In the genomic region with DNA sequence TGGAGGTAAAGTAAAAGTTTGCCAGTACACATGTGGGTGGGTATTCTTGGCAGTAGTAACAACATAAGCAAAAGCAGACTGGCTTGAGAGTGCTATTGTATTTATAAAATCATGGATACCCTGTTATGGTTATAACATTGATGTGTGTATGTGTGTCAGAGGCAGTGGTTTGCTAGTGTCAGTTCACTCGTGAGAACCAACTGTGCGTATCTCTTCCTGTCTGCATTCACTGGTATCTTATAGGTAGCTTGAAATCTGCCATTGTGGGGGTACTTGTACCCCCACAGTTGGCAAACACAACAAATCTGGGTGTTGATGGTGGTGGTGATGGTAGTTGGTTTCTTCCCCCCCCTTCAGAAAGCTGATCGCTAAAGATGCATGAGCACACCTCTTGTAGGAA, we compare ENCODE assay signal across 18 cellular contexts.
DNase-seq lines count a peak whose midpoint lies in the region; ATAC-seq and TF ChIP-seq lines count a peak whose summit lies in the region.
"Had no signal": no experiment of that assay in that cellular context is flagged by ENCODE, and none has a peak within 500 bp of the region (broad histone marks: within the 10 kb centered on the region; RNA-seq: fewer than 3 reads in every experiment).

No MANE protein-coding gene starts in this region.

- peak overlapping the region; percentile 73 for H3K4me3 Mint-ChIP-seq in activated naive CD4-positive, alpha-beta T cell treated with anti-CD3 and anti-CD28 coated beads, Interleukin-2, amount 50 U/mL, for 24 hours
- H3K4me3 Mint-ChIP-seq in T-cell: peak overlapping the region; percentile 14 to 70 (median 49)
- peak overlapping the region; percentile 51 for H3K4me3 Mint-ChIP-seq in activated T-cell treated with anti-CD3 and anti-CD28 coated beads, Interleukin-2, amount 50 U/mL, for 4 hours
- peak overlapping the region; percentile 65 to 90 (median 74) for H3K4me3 Mint-ChIP-seq in naive thymus-derived CD8-positive, alpha-beta T cell

- no peaks in the 10 kb centered on the region for H3K9me3 ChIP-seq in uterus
- H3K9me3 ChIP-seq: SJCRH30 had no signal

- no peaks in the 10 kb centered on the region for H3K9me3 Mint-ChIP-seq in activated naive CD4-positive, alpha-beta T cell treated with anti-CD3 and anti-CD28 coated beads, Interleukin-2, amount 50 U/mL, for 24 hours
- H3K9me3 Mint-ChIP-seq in T-cell: no peaks in the 10 kb centered on the region
- H3K9me3 Mint-ChIP-seq in activated T-cell treated with anti-CD3 and anti-CD28 coated beads, Interleukin-2, amount 50 U/mL, for 4 hours: no peaks in the 10 kb centered on the region
- H3K9me3 Mint-ChIP-seq in naive thymus-derived CD8-positive, alpha-beta T cell: no peaks in the 10 kb centered on the region

- H3K4me1 ChIP-seq in uterus: no peaks in the 10 kb centered on the region
- H3K4me1 ChIP-seq: SJCRH30 had no signal

- no peaks in the 10 kb centered on the region for H3K27me3 ChIP-seq in uterus
- H3K27me3 ChIP-seq: SJCRH30 had no signal

- ATAC-seq in T-cell (replicated peaks in 1 of 4): peak in 2 of 4 experiments; percentile 34 to 76
- peak in 1 of 2 donors; percentile 32 for ATAC-seq in activated T-cell treated with anti-CD3 and anti-CD28 coated beads, Interleukin-2, amount 50 U/mL, for 4 hours
- peak; percentile 53 to 83 for ATAC-seq in naive thymus-derived CD8-positive, alpha-beta T cell
- ATAC-seq in GM21723 (IDR thresholded peaks at IDR 0.05; ENCODE audit: unreplicated experiment): no peak
- ATAC-seq: Panc1 had no signal

- H3K36me3 Mint-ChIP-seq in activated naive CD4-positive, alpha-beta T cell treated with anti-CD3 and anti-CD28 coated beads, Interleukin-2, amount 50 U/mL, for 24 hours: no peaks in the 10 kb centered on the region
- H3K36me3 Mint-ChIP-seq in T-cell: no peaks in the 10 kb centered on the region
- H3K36me3 Mint-ChIP-seq in activated T-cell treated with anti-CD3 and anti-CD28 coated beads, Interleukin-2, amount 50 U/mL, for 4 hours (ENCODE audit: insufficient read depth): no peaks in the 10 kb centered on the region
- no peaks in the 10 kb centered on the region for H3K36me3 Mint-ChIP-seq in naive thymus-derived CD8-positive, alpha-beta T cell

- H3K36me3 ChIP-seq in uterus: no peaks in the 10 kb centered on the region
- H3K36me3 ChIP-seq: SJCRH30 had no signal

- TF ChIP-seq CTCF in uterus (IDR thresholded peaks at IDR 0.05): no peak

- CTCF ChIA-PET in T-cell (lab: Charles Lee): interaction anchor here in 1 of 2 donors (0.7 kb wide), 1 partner anchor 1036 kb away, joined by 3 read pairs; no protein-coding TSS in a partner anchor

- no peak overlapping the region for H3K4me3 ChIP-seq in uterus
- H3K4me3 ChIP-seq: SJCRH30 had no signal

- peak overlapping the region; percentile 37 for H3K27ac Mint-ChIP-seq in activated naive CD4-positive, alpha-beta T cell treated with anti-CD3 and anti-CD28 coated beads, Interleukin-2, amount 50 U/mL, for 24 hours
- H3K27ac Mint-ChIP-seq in T-cell: peak overlapping the region; percentile 5 to 82
- H3K27ac Mint-ChIP-seq in naive thymus-derived CD8-positive, alpha-beta T cell: peak overlapping the region; percentile 31 to 94 (median 82)

- no peak for TF ChIP-seq POLR2A in uterus (IDR thresholded peaks at IDR 0.05)

- H3K27ac ChIP-seq in uterus: no peak overlapping the region
- H3K27ac ChIP-seq: SJCRH30 had no signal

- POLR2A ChIA-PET in T-cell (lab: Charles Lee): interaction anchor here in 1 of 2 donors (0.5 kb wide), 1 partner anchor 388 kb away, joined by 4 read pairs; no protein-coding TSS in a partner anchor
- POLR2A ChIA-PET in naive thymus-derived CD8-positive, alpha-beta T cell (lab: Charles Lee): interaction anchor here (0.6 kb wide), 1 partner anchor 336 kb away, joined by 3 read pairs; no protein-coding TSS in a partner anchor

- H3K27me3 Mint-ChIP-seq in activated naive CD4-positive, alpha-beta T cell treated with anti-CD3 and anti-CD28 coated beads, Interleukin-2, amount 50 U/mL, for 24 hours: no peaks in the 10 kb centered on the region
- H3K27me3 Mint-ChIP-seq in T-cell: no peaks in the 10 kb centered on the region
- H3K27me3 Mint-ChIP-seq in activated T-cell treated with anti-CD3 and anti-CD28 coated beads, Interleukin-2, amount 50 U/mL, for 4 hours (ENCODE audit: low read depth): no peaks in the 10 kb centered on the region
- H3K27me3 Mint-ChIP-seq in naive thymus-derived CD8-positive, alpha-beta T cell: no peaks in the 10 kb centered on the region

- H3K4me1 Mint-ChIP-seq in activated naive CD4-positive, alpha-beta T cell treated with anti-CD3 and anti-CD28 coated beads, Interleukin-2, amount 50 U/mL, for 24 hours: peaks cover 50% of the 10 kb centered on the region
- peaks cover 31 to 66% (median 41%) of the 10 kb centered on the region in 3 donors for H3K4me1 Mint-ChIP-seq in T-cell
- peaks cover 27% of the 10 kb centered on the region for H3K4me1 Mint-ChIP-seq in activated T-cell treated with anti-CD3 and anti-CD28 coated beads, Interleukin-2, amount 50 U/mL, for 4 hours (ENCODE audit: low read depth)
- peaks cover 22 to 51% (median 41%) of the 10 kb centered on the region in 4 donors for H3K4me1 Mint-ChIP-seq in naive thymus-derived CD8-positive, alpha-beta T cell

- intact Hi-C loops in uterus (cut with DNase I; ENCODE audit: low total_unique reads): no loop called here

- DNase-seq in activated naive CD4-positive, alpha-beta T cell (lab: John Stamatoyannopoulos, UW): no peak
- DNase-seq in T-cell (peak in 4 of 34 experiments; percentile 3 to 26 (median 13)), uterus (no peak), NCI-H1105 treated with DMSO at 0.1 percent for 48 hours (lab: John Stamatoyannopoulos, UW) (no peak)
- no peak for DNase-seq in activated T-cell treated with anti-CD3 and anti-CD28 coated beads, Interleukin-2, amount 50 U/mL, for 4 hours
- peak in 5 of 10 donors; percentile 8 to 52 (median 21) for DNase-seq in naive thymus-derived CD8-positive, alpha-beta T cell
- DNase-seq: ACHN, C1 segment of cervical spinal cord, COR-L47, DMS 273 treated with DMSO at 0.1 percent for 48 hours, DND-41, NCI-H1105, NCI-H1694, NCI-H524 treated with DMSO at 0.1 percent for 48 hours, SJCRH30 had no signal
